Comparison of ENCODE assay signal across 10 cellular contexts in the genomic region with DNA sequence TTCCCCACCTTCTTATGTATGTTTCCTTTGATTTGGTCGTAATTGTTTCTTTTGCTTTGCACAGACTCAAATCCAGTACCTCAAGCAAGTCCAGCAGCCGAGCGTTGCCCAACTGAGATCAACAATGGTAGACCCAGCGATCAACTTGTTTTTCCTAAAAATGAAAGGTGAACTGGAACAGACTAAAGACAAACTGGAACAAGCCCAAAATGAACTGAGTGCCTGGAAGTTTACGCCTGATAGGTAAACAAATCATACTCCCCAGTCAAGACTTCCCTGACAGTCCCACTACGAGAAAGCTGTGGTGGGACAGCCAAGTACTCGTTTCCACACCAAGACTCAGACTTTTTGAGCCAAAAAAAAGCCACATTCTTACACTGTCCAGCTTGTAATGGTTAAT. TPM values are rescaled to one million over a fixed set of nuclear protein-coding genes. Genes with fewer than 3 reads are reported as not detected.
DNase-seq lines count a peak whose midpoint lies in the region; ATAC-seq, FAIRE-seq and TF ChIP-seq lines count a peak whose summit lies in the region.
"Not testable (repeated sequence)": the region's sequence is repeated elsewhere in the genome, so short reads cannot be mapped to it uniquely, and the experiment has no call there.
"Had no signal": no experiment of that assay in that cellular context is flagged by ENCODE, and none has a peak within 500 bp of the region (broad histone marks: within the 10 kb centered on the region; RNA-seq: fewer than 3 reads in every experiment).

No MANE protein-coding gene starts in this region.

- CTCF ChIA-PET in A549 (lab: Yijun Ruan, JAX), result interaction anchor here (1.3 kb wide), 1 partner anchor 12 kb away, joined by 3 read pairs; no protein-coding TSS in a partner anchor
- CTCF ChIA-PET in activated CD4-positive, alpha-beta T cell treated with anti-CD3 and anti-CD28 coated beads for 36 hours (lab: Charles Lee), result interaction anchor here (0.7 to 1.3 kb wide), 2 partner anchors 17 to 49 kb away, joined by 3 read pairs; no protein-coding TSS in a partner anchor
- CTCF ChIA-PET in K562 (lab: Yijun Ruan, JAX; ENCODE audit: low intra/inter-chr PET ratio), result not testable (repeated sequence)

- not testable (repeated sequence) for H3K27ac ChIP-seq in A549; K562 (ENCODE audit: extremely low read depth, low read depth, low read length)

- POLR2A ChIA-PET in A549 (lab: Yijun Ruan, JAX), result interaction anchor here (1.0 to 1.4 kb wide), 3 partner anchors 10 to 22 kb away, joined by 3 to 4 read pairs (median 3); partner anchors contain the start of gene ACAT2
- POLR2A ChIA-PET in activated CD4-positive, alpha-beta T cell treated with anti-CD3 and anti-CD28 coated beads for 36 hours (lab: Charles Lee); K562 (lab: Yijun Ruan, JAX): not testable (repeated sequence)

- H4K20me1 ChIP-seq in K562 (replicated peaks; ENCODE audit: control insufficient read depth, insufficient read depth, low read length), result not testable (repeated sequence)

- not testable (repeated sequence) for H3K9ac ChIP-seq in K562 (ENCODE audit: insufficient read depth in 1 of 2, low read depth in 2 of 2, low read length in 2 of 2)

- TSS peak; percentile 3 for BruUV-seq in K562 (replicated peaks; lab: Mats Ljungman, UMichigan)

- TF ChIP-seq EP300 in A549 (IDR thresholded peaks at IDR 0.05); K562 (IDR thresholded peaks at IDR 0.05; ENCODE audit: low read length): not testable (repeated sequence)

- H3K4me1 ChIP-seq in A549; K562 (replicated peaks in 1 of 2; ENCODE audit: control insufficient read depth in 2 of 2, insufficient read depth in 2 of 2, low read length in 2 of 2): not testable (repeated sequence)

- FAIRE-seq in A549 (lab: Jason Lieb, UNC), result peak; percentile 43
- FAIRE-seq in GM12891 (lab: Jason Lieb, UNC), result peak; percentile 87
- not testable (repeated sequence) for FAIRE-seq in K562 (lab: Jason Lieb, UNC)

- H3K36me3 ChIP-seq in K562 (ENCODE audit: control insufficient read depth, insufficient read depth, low read length), result peaks cover 99% of the 10 kb centered on the region

- not testable (repeated sequence) for DNase-seq in A549 (ENCODE audit: low read depth in 1 of 2, low spot score in 1 of 2); GM12891 (ENCODE audit: insufficient read length, low spot score); activated CD4-positive, alpha-beta T cell treated with anti-CD3 and anti-CD28 coated beads for 36 hours; K562 (ENCODE audit: extremely low read depth in 1 of 4, low spot score in 3 of 4); endothelial cell (ENCODE audit: low spot score); natural killer cell

- ATAC-seq in A549; activated CD4-positive, alpha-beta T cell treated with anti-CD3 and anti-CD28 coated beads for 36 hours; K562; natural killer cell: not testable (repeated sequence)

- H2AFZ ChIP-seq in K562 (ENCODE audit: low read depth, low read length), result not testable (repeated sequence)

- H3K4me3 Mint-ChIP-seq in activated CD4-positive, alpha-beta T cell treated with anti-CD3 and anti-CD28 coated beads for 36 hours; activated naive CD8-positive, alpha-beta T cell; natural killer cell: not testable (repeated sequence)
- peak overlapping the region; percentile 44 for H3K4me3 Mint-ChIP-seq in endothelial cell (ENCODE audit: unreplicated experiment)

- H3K27me3 ChIP-seq in K562 (ENCODE audit: control insufficient read depth in 2 of 2, insufficient read depth in 2 of 2, low read length in 2 of 2), result not testable (repeated sequence)

- not testable (repeated sequence) for H3K9me3 Mint-ChIP-seq in activated CD4-positive, alpha-beta T cell treated with anti-CD3 and anti-CD28 coated beads for 36 hours (ENCODE audit: low read depth); activated naive CD8-positive, alpha-beta T cell (ENCODE audit: low read depth); endothelial cell (ENCODE audit: unreplicated experiment); natural killer cell

- H3K27ac Mint-ChIP-seq in activated CD4-positive, alpha-beta T cell treated with anti-CD3 and anti-CD28 coated beads for 36 hours, result peak overlapping the region; percentile 70
- peak overlapping the region; percentile 61 for H3K27ac Mint-ChIP-seq in activated naive CD8-positive, alpha-beta T cell
- H3K27ac Mint-ChIP-seq in endothelial cell (ENCODE audit: unreplicated experiment), result not testable (repeated sequence)
- peak overlapping the region; percentile 13 to 32 for H3K27ac Mint-ChIP-seq in natural killer cell

- TF ChIP-seq POLR2A in A549 (IDR thresholded peaks at IDR 0.05; ENCODE audit: low read length); GM12891 (IDR thresholded peaks at IDR 0.05; ENCODE audit: low read depth, low read length); K562 (conservative IDR thresholded peaks at IDR 0.05): not testable (repeated sequence)

- WGBS in A549 (ENCODE audit: missing lambda C conversion rate), result 83% methylated on average over 7 of the region's 7 CpGs
- 95% methylated on average over 6 of the region's 7 CpGs for WGBS in K562 (ENCODE audit: insufficient coverage, low coverage, missing lambda C conversion rate)

- H3K4me3 ChIP-seq in A549, K562: not testable (repeated sequence)

- intact Hi-C loops in activated CD4-positive, alpha-beta T cell treated with anti-CD3 and anti-CD28 coated beads for 36 hours (cut with DNase I, micrococcal nuclease); K562 (cut with micrococcal nuclease); natural killer cell (cut with micrococcal nuclease): not testable (repeated sequence)

- H3K79me2 ChIP-seq in K562 (ENCODE audit: control insufficient read depth, insufficient read depth, low read length), result peaks cover 21% of the 10 kb centered on the region; the same call in 2 of the 3 replicates

- H3K9me3 ChIP-seq in A549; K562 (replicated peaks; ENCODE audit: control insufficient read depth, insufficient read depth, low read depth, low read length): not testable (repeated sequence)

- not testable (repeated sequence) for H3K27me3 Mint-ChIP-seq in activated CD4-positive, alpha-beta T cell treated with anti-CD3 and anti-CD28 coated beads for 36 hours; activated naive CD8-positive, alpha-beta T cell; endothelial cell (ENCODE audit: unreplicated experiment); natural killer cell (ENCODE audit: low read depth in 2 of 2)

- in situ Hi-C loops in K562 (cut with MboI), result not testable (repeated sequence)

- H3K4me1 Mint-ChIP-seq in activated CD4-positive, alpha-beta T cell treated with anti-CD3 and anti-CD28 coated beads for 36 hours; endothelial cell (ENCODE audit: unreplicated experiment): not testable (repeated sequence)
- peaks cover 12% of the 10 kb centered on the region for H3K4me1 Mint-ChIP-seq in activated naive CD8-positive, alpha-beta T cell (ENCODE audit: low read depth)
- H3K4me1 Mint-ChIP-seq in natural killer cell, result peaks cover 15 to 16% of the 10 kb centered on the region in 2 donors

- not testable (repeated sequence) for TF ChIP-seq CTCF in A549 (IDR thresholded peaks at IDR 0.05); K562 (IDR thresholded peaks at IDR 0.05 in 2 of 3, conservative IDR thresholded peaks at IDR 0.05 in 1 of 3; ENCODE audit: insufficient read depth in 2 of 3, low read depth in 1 of 3, low read length in 3 of 3); endothelial cell (IDR thresholded peaks at IDR 0.05; ENCODE audit: unreplicated experiment); natural killer cell (IDR thresholded peaks at IDR 0.05)

- not testable (repeated sequence) for H3K9me1 ChIP-seq in K562 (ENCODE audit: control insufficient read depth, insufficient read depth, low read length)

- not testable (repeated sequence) for TF ChIP-seq RAD21 in A549 (conservative IDR thresholded peaks at IDR 0.05 in 1 of 2, IDR thresholded peaks at IDR 0.05 in 1 of 2); K562 (CRISPR knock-in tag; conservative IDR thresholded peaks at IDR 0.05 in 1 of 2, IDR thresholded peaks at IDR 0.05 in 1 of 2)

- peaks cover 56% of the 10 kb centered on the region for H3K36me3 Mint-ChIP-seq in activated CD4-positive, alpha-beta T cell treated with anti-CD3 and anti-CD28 coated beads for 36 hours (ENCODE audit: low read depth)
- not testable (repeated sequence) for H3K36me3 Mint-ChIP-seq in activated naive CD8-positive, alpha-beta T cell
- H3K36me3 Mint-ChIP-seq in endothelial cell (ENCODE audit: low read depth, unreplicated experiment) (peaks cover 31% of the 10 kb centered on the region), natural killer cell (peaks cover 47% of the 10 kb centered on the region)

- not testable (repeated sequence) for H3K4me2 ChIP-seq in A549; K562 (ENCODE audit: insufficient read depth, low read length)

RNA-seq across cellular contexts. Expression of gene ACAT2, which starts 13.7 kb away (rescaled TPM):
- polyA plus RNA-seq in A549 (2011; rRNA removed), result 37.3 and 45.5 TPM in 2 replicates
- 19.9 and 20.5 TPM in 2 replicates for polyA plus RNA-seq in A549 (2012; cell fraction: cytosol; rRNA removed)
- polyA plus RNA-seq in A549 (2012; cell fraction: nucleus; rRNA removed), result 7.5 and 9.6 TPM in 2 replicates
- polyA plus RNA-seq in A549 (2017; fragmentation: RNase III; extraction: RNeasy Plus Mini Kit Qiagen cat#74134 plus additional on column Dnase treatment), result 33.1 to 44.8 TPM (median 44.7 TPM) in 3 replicates
- polyA minus RNA-seq in A549 (2011; rRNA and poly(A)+ RNA removed), result 19.1 and 22.0 TPM in 2 replicates
- 66.7 TPM for polyA plus RNA-seq in GM12891 (2012; ENCODE audit: low read depth, missing spikeins)
- total RNA-seq in activated CD4-positive, alpha-beta T cell treated with anti-CD3 and anti-CD28 coated beads for 36 hours, result 10 to 100 TPM; 55.0 to 82.1 TPM
- total RNA-seq in K562 (2011; cell fraction: chromatin; rRNA removed; ENCODE audit: low replicate concordance), result 97.0 and 119 TPM in 2 replicates
- total RNA-seq in K562 (2011; cell fraction: nucleolus; rRNA removed), result 75.9 and 101 TPM in 2 replicates
- total RNA-seq in K562 (2011; cell fraction: nucleoplasm; rRNA removed), result 118 and 128 TPM in 2 replicates
- 63.0 and 74.1 TPM in 2 replicates for total RNA-seq in K562 (2014; rRNA removed)
- 151 and 166 TPM in 2 replicates for total RNA-seq in K562 (2014; rRNA removed; fragmentation: Illumina TruSeq; extraction: Trizol)
- total RNA-seq in K562 (2015; rRNA removed; fragmentation: Illumina TruSeq; extraction: Trizol), result 78.8 and 85.6 TPM in 2 replicates
- total RNA-seq in K562 (2021), result 131 and 144 TPM in 2 replicates
- polyA plus RNA-seq in K562 (2011; rRNA removed), result 265 and 286 TPM in 2 replicates
- 60.4 and 121 TPM in 2 replicates for polyA plus RNA-seq in K562 (2011; cell fraction: cytosol; rRNA removed)
- polyA plus RNA-seq in K562 (2011; cell fraction: nucleus; rRNA removed), result 71.9 and 123 TPM in 2 replicates
- polyA plus RNA-seq in K562 (2012), result 58.3 and 88.8 TPM in 2 replicates
- polyA plus RNA-seq in K562 (2014; fragmentation: Illumina TruSeq; extraction: Trizol), result 93.8 and 98.3 TPM in 2 replicates
- polyA plus RNA-seq in K562 (2014; fragmentation: Nextera tagmentation; extraction: Ambion mirVana), result 100 to 1,000 TPM; 247 to 309 TPM
- 90.9 and 94.5 TPM in 2 replicates for polyA plus RNA-seq in K562 (2014; rRNA removed)
- 193 and 204 TPM in 2 replicates for polyA minus RNA-seq in K562 (2011; rRNA and poly(A)+ RNA removed)
- polyA minus RNA-seq in K562 (2011; cell fraction: cytosol; rRNA and poly(A)+ RNA removed), result 59.9 and 62.8 TPM in 2 replicates
- 42.4 and 92.6 TPM in 2 replicates for polyA minus RNA-seq in K562 (2011; cell fraction: nucleus; rRNA and poly(A)+ RNA removed)
- total RNA-seq in endothelial cell (ENCODE audit: unreplicated experiment), result 119 TPM
- total RNA-seq in natural killer cell, result 10 to 100 TPM; 21.7 to 31.7 (median 26.5) TPM

RNA-seq across cellular contexts. Expression of gene WTAP, which starts 20.8 kb away (rescaled TPM):
- polyA plus RNA-seq in A549 (2011; rRNA removed) (42.4 and 46.1 TPM in 2 replicates), A549 (2017; fragmentation: RNase III; extraction: RNeasy Plus Mini Kit Qiagen cat#74134 plus additional on column Dnase treatment) (53.2 to 54.0 TPM (median 53.9 TPM) in 3 replicates), K562 (2011; rRNA removed) (34.7 and 52.4 TPM in 2 replicates), K562 (2014; fragmentation: Illumina TruSeq; extraction: Trizol) (143 and 156 TPM in 2 replicates), K562 (2014; fragmentation: Nextera tagmentation; extraction: Ambion mirVana) (100 to 1,000 TPM in 1 of 2 experiments, 10 to 100 TPM in 1; 73.9 to 115 TPM), K562 (2014; rRNA removed) (83.8 and 91.3 TPM in 2 replicates)
- polyA plus RNA-seq in A549 (2012; cell fraction: cytosol; rRNA removed), result 11.3 and 11.4 TPM in 2 replicates
- 5.0 and 10.8 TPM in 2 replicates for polyA plus RNA-seq in A549 (2012; cell fraction: nucleus; rRNA removed)
- polyA minus RNA-seq in A549 (2011; rRNA and poly(A)+ RNA removed), result 23.1 and 26.1 TPM in 2 replicates
- 37.1 TPM for polyA plus RNA-seq in GM12891 (2012; ENCODE audit: low read depth, missing spikeins)
- total RNA-seq in activated CD4-positive, alpha-beta T cell treated with anti-CD3 and anti-CD28 coated beads for 36 hours, result 10 to 100 TPM; 87.2 to 91.5 TPM
- 63.3 and 139 TPM in 2 replicates for total RNA-seq in K562 (2011; cell fraction: chromatin; rRNA removed; ENCODE audit: low replicate concordance)
- 28.2 and 43.2 TPM in 2 replicates for total RNA-seq in K562 (2011; cell fraction: nucleolus; rRNA removed)
- total RNA-seq in K562 (2011; cell fraction: nucleoplasm; rRNA removed), result 89.1 and 167 TPM in 2 replicates
- total RNA-seq in K562 (2014; rRNA removed) (84.3 and 86.0 TPM in 2 replicates), K562 (2014; rRNA removed; fragmentation: Illumina TruSeq; extraction: Trizol) (110 and 124 TPM in 2 replicates), K562 (2015; rRNA removed; fragmentation: Illumina TruSeq; extraction: Trizol) (117 and 123 TPM in 2 replicates), K562 (2021) (105 and 110 TPM in 2 replicates), endothelial cell (ENCODE audit: unreplicated experiment) (95.4 TPM), natural killer cell (100 to 1,000 TPM; 141 to 167 (median 164) TPM)
- 13.4 and 22.5 TPM in 2 replicates for polyA plus RNA-seq in K562 (2011; cell fraction: cytosol; rRNA removed)
- polyA plus RNA-seq in K562 (2011; cell fraction: nucleus; rRNA removed), result 36.2 and 36.5 TPM in 2 replicates
- polyA plus RNA-seq in K562 (2012), result 76.6 and 96.2 TPM in 2 replicates
- 111 TPM in 2 replicates for polyA minus RNA-seq in K562 (2011; rRNA and poly(A)+ RNA removed)
- polyA minus RNA-seq in K562 (2011; cell fraction: cytosol; rRNA and poly(A)+ RNA removed), result 27.6 and 33.8 TPM in 2 replicates
- 46.2 and 76.4 TPM in 2 replicates for polyA minus RNA-seq in K562 (2011; cell fraction: nucleus; rRNA and poly(A)+ RNA removed)

RNA-seq across cellular contexts. Expression of gene TCP1, which starts 41.3 kb away (rescaled TPM):
- 170 and 215 TPM in 2 replicates for polyA plus RNA-seq in A549 (2011; rRNA removed)
- 146 and 177 TPM in 2 replicates for polyA plus RNA-seq in A549 (2012; cell fraction: cytosol; rRNA removed)
- polyA plus RNA-seq in A549 (2012; cell fraction: nucleus; rRNA removed), result 159 and 184 TPM in 2 replicates
- 367 to 416 TPM (median 379 TPM) in 3 replicates for polyA plus RNA-seq in A549 (2017; fragmentation: RNase III; extraction: RNeasy Plus Mini Kit Qiagen cat#74134 plus additional on column Dnase treatment)
- polyA minus RNA-seq in A549 (2011; rRNA and poly(A)+ RNA removed), result 136 and 164 TPM in 2 replicates
- 187 TPM for polyA plus RNA-seq in GM12891 (2012; ENCODE audit: low read depth, missing spikeins)
- 100 to 1,000 TPM; 358 to 496 TPM for total RNA-seq in activated CD4-positive, alpha-beta T cell treated with anti-CD3 and anti-CD28 coated beads for 36 hours
- 417 and 829 TPM in 2 replicates for total RNA-seq in K562 (2011; cell fraction: chromatin; rRNA removed; ENCODE audit: low replicate concordance)
- 282 and 299 TPM in 2 replicates for total RNA-seq in K562 (2011; cell fraction: nucleolus; rRNA removed)
- total RNA-seq in K562 (2011; cell fraction: nucleoplasm; rRNA removed), result 449 and 476 TPM in 2 replicates
- total RNA-seq in K562 (2014; rRNA removed), result 515 and 618 TPM in 2 replicates
- 801 and 895 TPM in 2 replicates for total RNA-seq in K562 (2014; rRNA removed; fragmentation: Illumina TruSeq; extraction: Trizol)
- total RNA-seq in K562 (2015; rRNA removed; fragmentation: Illumina TruSeq; extraction: Trizol), result 711 and 732 TPM in 2 replicates
- total RNA-seq in K562 (2021), result 627 and 658 TPM in 2 replicates
- 276 and 332 TPM in 2 replicates for polyA plus RNA-seq in K562 (2011; rRNA removed)
- polyA plus RNA-seq in K562 (2011; cell fraction: cytosol; rRNA removed), result 190 and 209 TPM in 2 replicates
- 340 and 385 TPM in 2 replicates for polyA plus RNA-seq in K562 (2011; cell fraction: nucleus; rRNA removed)
- 349 and 560 TPM in 2 replicates for polyA plus RNA-seq in K562 (2012)
- 575 and 659 TPM in 2 replicates for polyA plus RNA-seq in K562 (2014; fragmentation: Illumina TruSeq; extraction: Trizol)
- 100 to 1,000 TPM; 475 to 645 TPM for polyA plus RNA-seq in K562 (2014; fragmentation: Nextera tagmentation; extraction: Ambion mirVana)
- polyA plus RNA-seq in K562 (2014; rRNA removed), result 311 and 331 TPM in 2 replicates
- polyA minus RNA-seq in K562 (2011; rRNA and poly(A)+ RNA removed), result 971 and 1,025 TPM in 2 replicates
- 585 and 708 TPM in 2 replicates for polyA minus RNA-seq in K562 (2011; cell fraction: cytosol; rRNA and poly(A)+ RNA removed)
- polyA minus RNA-seq in K562 (2011; cell fraction: nucleus; rRNA and poly(A)+ RNA removed), result 302 and 460 TPM in 2 replicates
- 213 TPM for total RNA-seq in endothelial cell (ENCODE audit: unreplicated experiment)
- total RNA-seq in natural killer cell, result 100 to 1,000 TPM; 192 to 230 (median 218) TPM

RNA-seq across cellular contexts. Expression of gene MRPL18, which starts 42.1 kb away (rescaled TPM):
- 120 and 142 TPM in 2 replicates for polyA plus RNA-seq in A549 (2011; rRNA removed)
- polyA plus RNA-seq in A549 (2012; cell fraction: cytosol; rRNA removed), result 102 and 107 TPM in 2 replicates
- polyA plus RNA-seq in A549 (2012; cell fraction: nucleus; rRNA removed), result 30.4 and 43.1 TPM in 2 replicates
- polyA plus RNA-seq in A549 (2017; fragmentation: RNase III; extraction: RNeasy Plus Mini Kit Qiagen cat#74134 plus additional on column Dnase treatment), result 102 to 127 TPM (median 115 TPM) in 3 replicates
- 27.8 and 29.8 TPM in 2 replicates for polyA minus RNA-seq in A549 (2011; rRNA and poly(A)+ RNA removed)
- polyA plus RNA-seq in GM12891 (2012; ENCODE audit: low read depth, missing spikeins), result 49.0 TPM
- 10 to 100 TPM; 83.7 to 84.4 TPM for total RNA-seq in activated CD4-positive, alpha-beta T cell treated with anti-CD3 and anti-CD28 coated beads for 36 hours
- total RNA-seq in K562 (2011; cell fraction: chromatin; rRNA removed; ENCODE audit: low replicate concordance), result 16.7 and 22.8 TPM in 2 replicates
- total RNA-seq in K562 (2011; cell fraction: nucleolus; rRNA removed), result 19.2 and 19.5 TPM in 2 replicates
- total RNA-seq in K562 (2011; cell fraction: nucleoplasm; rRNA removed), result 26.3 and 35.2 TPM in 2 replicates
- total RNA-seq in K562 (2014; rRNA removed), result 182 and 213 TPM in 2 replicates
- 176 and 177 TPM in 2 replicates for total RNA-seq in K562 (2014; rRNA removed; fragmentation: Illumina TruSeq; extraction: Trizol)
- total RNA-seq in K562 (2015; rRNA removed; fragmentation: Illumina TruSeq; extraction: Trizol), result 181 and 197 TPM in 2 replicates
- total RNA-seq in K562 (2021), result 158 and 162 TPM in 2 replicates
- polyA plus RNA-seq in K562 (2011; rRNA removed), result 142 and 149 TPM in 2 replicates
- polyA plus RNA-seq in K562 (2011; cell fraction: cytosol; rRNA removed), result 83.2 and 101 TPM in 2 replicates
- 56.0 and 76.4 TPM in 2 replicates for polyA plus RNA-seq in K562 (2011; cell fraction: nucleus; rRNA removed)
- 136 and 193 TPM in 2 replicates for polyA plus RNA-seq in K562 (2012)
- polyA plus RNA-seq in K562 (2014; fragmentation: Illumina TruSeq; extraction: Trizol), result 175 and 196 TPM in 2 replicates
- polyA plus RNA-seq in K562 (2014; fragmentation: Nextera tagmentation; extraction: Ambion mirVana), result 100 to 1,000 TPM; 395 to 456 TPM
- polyA plus RNA-seq in K562 (2014; rRNA removed), result 220 and 256 TPM in 2 replicates
- 64.8 and 70.6 TPM in 2 replicates for polyA minus RNA-seq in K562 (2011; rRNA and poly(A)+ RNA removed)
- polyA minus RNA-seq in K562 (2011; cell fraction: cytosol; rRNA and poly(A)+ RNA removed), result 28.2 and 34.9 TPM in 2 replicates
- 13.5 and 23.9 TPM in 2 replicates for polyA minus RNA-seq in K562 (2011; cell fraction: nucleus; rRNA and poly(A)+ RNA removed)
- 31.0 TPM for total RNA-seq in endothelial cell (ENCODE audit: unreplicated experiment)
- 10 to 100 TPM; 22.3 to 29.6 (median 22.6) TPM for total RNA-seq in natural killer cell

RNA-seq across cellular contexts. Expression of gene PNLDC1, which starts 51.9 kb away (rescaled TPM):
- polyA plus RNA-seq in A549 (2011; rRNA removed) (0.07 and 0.09 TPM in 2 replicates), A549 (2017; fragmentation: RNase III; extraction: RNeasy Plus Mini Kit Qiagen cat#74134 plus additional on column Dnase treatment) (0.08 to 0.13 TPM (median 0.12 TPM) in 3 replicates), K562 (2011; rRNA removed) (not detected in 2 replicates), K562 (2014; fragmentation: Illumina TruSeq; extraction: Trizol) (not detected in 2 replicates), K562 (2014; fragmentation: Nextera tagmentation; extraction: Ambion mirVana) (not detected), K562 (2014; rRNA removed) (0.07 and 0.12 TPM in 2 replicates)
- polyA plus RNA-seq in A549 (2012; cell fraction: cytosol; rRNA removed), result 0.09 and 0.15 TPM in 2 replicates
- polyA plus RNA-seq in A549 (2012; cell fraction: nucleus; rRNA removed), result 0.26 and 0.38 TPM in 2 replicates
- polyA minus RNA-seq in A549 (2011; rRNA and poly(A)+ RNA removed), result not detected in 2 replicates
- polyA plus RNA-seq in GM12891 (2012; ENCODE audit: low read depth, missing spikeins), result 0.06 TPM
- under 1 TPM; 0.11 TPM for total RNA-seq in activated CD4-positive, alpha-beta T cell treated with anti-CD3 and anti-CD28 coated beads for 36 hours
- not detected in 2 replicates for total RNA-seq in K562 (2011; cell fraction: chromatin; rRNA removed; ENCODE audit: low replicate concordance)
- total RNA-seq in K562 (2011; cell fraction: nucleolus; rRNA removed), result not detected in 2 replicates
- not detected in 2 replicates for total RNA-seq in K562 (2011; cell fraction: nucleoplasm; rRNA removed)
- total RNA-seq in K562 (2014; rRNA removed) (not detected in 2 replicates), K562 (2014; rRNA removed; fragmentation: Illumina TruSeq; extraction: Trizol) (not detected in 2 replicates), K562 (2015; rRNA removed; fragmentation: Illumina TruSeq; extraction: Trizol) (not detected in 2 replicates), K562 (2021) (not detected in 2 replicates), endothelial cell (ENCODE audit: unreplicated experiment) (not detected), natural killer cell (under 1 TPM in 1 of 3 donors, not detected in 2; 0.19 TPM)
- polyA plus RNA-seq in K562 (2011; cell fraction: cytosol; rRNA removed), result 0.12 TPM in 1 of 2 replicates, not detected in the other
- polyA plus RNA-seq in K562 (2011; cell fraction: nucleus; rRNA removed), result not detected in 2 replicates
- polyA plus RNA-seq in K562 (2012), result 0.04 and 0.28 TPM in 2 replicates
- polyA minus RNA-seq in K562 (2011; rRNA and poly(A)+ RNA removed), result not detected in 2 replicates
- polyA minus RNA-seq in K562 (2011; cell fraction: cytosol; rRNA and poly(A)+ RNA removed), result not detected in 2 replicates
- not detected in 2 replicates for polyA minus RNA-seq in K562 (2011; cell fraction: nucleus; rRNA and poly(A)+ RNA removed)
- total RNA-seq: H4, HepG2 had no signal
- polyA plus RNA-seq: CD8-positive, alpha-beta memory T cell; HepG2 had no signal
